Comparison of ENCODE assay signal across 19 cellular contexts in genomic region chr17:12047977-12048376, GRCh38. TPM values are rescaled to one million over a fixed set of nuclear protein-coding genes. Genes with fewer than 3 reads are reported as not detected.
DNase-seq lines count a peak whose midpoint lies in the region; TF ChIP-seq lines count a peak whose summit lies in the region.
"Had no signal": no experiment of that assay in that cellular context is flagged by ENCODE, and none has a peak within 500 bp of the region (broad histone marks: within the 10 kb centered on the region; RNA-seq: fewer than 3 reads in every experiment).

No MANE protein-coding gene starts in this region.

- DNase-seq in DMS 273 (lab: John Stamatoyannopoulos, UW; ENCODE audit: unreplicated experiment), result peak; percentile 11
- DNase-seq in DMS 273 treated with DMSO at 0.1 percent for 48 hours (lab: John Stamatoyannopoulos, UW), result no peak
- peak; percentile 54 for DNase-seq in OCI-M1 (lab: John Stamatoyannopoulos, UW)
- DNase-seq in brain microvascular endothelial cell, result peak; percentile 53
- DNase-seq in myocyte (ENCODE audit: low read depth), result peak; percentile 13
- no peak for DNase-seq in NCI-H446 treated with DMSO at 0.1 percent for 48 hours (lab: John Stamatoyannopoulos, UW)
- DNase-seq in effector CD4-positive, alpha-beta T cell, result no peak
- DNase-seq in NOMO-1 treated with dmso at 0.1 percent for 144 hours (lab: John Stamatoyannopoulos, UW; ENCODE audit: unreplicated experiment), result no peak
- DNase-seq: activated gamma-delta T cell, amygdala, colonic mucosa, NCI-H187, NCI-H526 treated with DMSO at 0.1 percent for 48 hours, nephron progenitor cell, spleen, T-helper 1 cell, thyroid gland had no signal

- H3K27me3 ChIP-seq in brain microvascular endothelial cell (replicated peaks), result no peaks in the 10 kb centered on the region
- H3K27me3 ChIP-seq: colonic mucosa, spleen, thyroid gland had no signal

- in situ Hi-C loops in brain microvascular endothelial cell (cut with HindIII; ENCODE audit: low pct_ligation_motif_present, low sequenced_read_pairs), result no loop called here

- no peak overlapping the region for H3K4me3 ChIP-seq in brain microvascular endothelial cell (ENCODE audit: low read depth, low read length)
- H3K4me3 ChIP-seq: colonic mucosa, prostate gland, spleen, thyroid gland had no signal

- TF ChIP-seq CTCF in brain microvascular endothelial cell (IDR thresholded peaks at IDR 0.05; ENCODE audit: low read depth, low read length, missing control alignments), result no peak

- no peaks in the 10 kb centered on the region for H3K36me3 ChIP-seq in brain microvascular endothelial cell (replicated peaks)
- H3K36me3 ChIP-seq: colonic mucosa, prostate gland, spleen, thyroid gland had no signal

- H3K27ac ChIP-seq in brain microvascular endothelial cell, result no peak overlapping the region
- H3K27ac ChIP-seq: 22Rv1, colonic mucosa, prostate gland, spleen, thyroid gland had no signal

RNA-seq across cellular contexts. Expression of gene MAP2K4, which starts 27.3 kb away (rescaled TPM):
- total RNA-seq in myocyte, result 34.1 and 39.3 TPM in 2 replicates
- polyA plus RNA-seq in myocyte (2012), result 12.3 TPM

RNA-seq across cellular contexts. Expression of gene ZNF18, which starts 50.7 kb away (rescaled TPM):
- total RNA-seq in myocyte, result 14.3 and 14.4 TPM in 2 replicates
- 8.8 TPM for polyA plus RNA-seq in myocyte (2012)

Comparison
In these comparisons a context has a peak if more than half of its experiments do, and no peak if none do; other contexts are left out.
1. DNase-seq: peak in DMS 273 (single experiment), OCI-M1 (single experiment), brain microvascular endothelial cell (single experiment) and myocyte (single experiment); none in DMS 273 treated with DMSO at 0.1 percent for 48 hours (single experiment), NCI-H446 treated with DMSO at 0.1 percent for 48 hours (single experiment), effector CD4-positive, alpha-beta T cell (single experiment) and NOMO-1 treated with dmso at 0.1 percent for 144 hours (single experiment).